Comparison of ENCODE assay signal across 11 cellular contexts in genomic region chr15:98076021-98076816, GRCh38.
DNase-seq lines count a peak whose midpoint lies in the region; ATAC-seq and TF ChIP-seq lines count a peak whose summit lies in the region.
"Had no signal": no experiment of that assay in that cellular context is flagged by ENCODE, and none has a peak within 500 bp of the region (broad histone marks: within the 10 kb centered on the region; RNA-seq: fewer than 3 reads in every experiment).

No MANE protein-coding gene starts in this region.

- H3K4me1 ChIP-seq in DND-41 (ENCODE audit: insufficient read depth, low read length), result peaks cover 46% of the 10 kb centered on the region

- no peaks in the 10 kb centered on the region for H3K9me3 ChIP-seq in DND-41 (ENCODE audit: insufficient read depth, low read length, severe bottlenecking)

- H2AFZ ChIP-seq in DND-41 (ENCODE audit: low read depth, low read length), result peak overlapping the region; percentile 68

- no peak for TF ChIP-seq CTCF in DND-41 (IDR thresholded peaks at IDR 0.05; ENCODE audit: borderline replicate concordance, extremely low read depth, low read length, poor library complexity, severe bottlenecking)

- H3K27me3 ChIP-seq in DND-41 (ENCODE audit: insufficient read depth, low read length, poor library complexity), result no peaks in the 10 kb centered on the region

- peak overlapping the region; percentile 16 for H3K4me2 ChIP-seq in DND-41 (ENCODE audit: insufficient read depth, low read length)
- H3K4me2 ChIP-seq: KMS-11 had no signal

- DNase-seq in DND-41, result no peak
- peak; percentile 38 for DNase-seq in UCSD-AML1 (lab: John Stamatoyannopoulos, UW; ENCODE audit: unreplicated experiment)
- peak; percentile 55 for DNase-seq in left cardiac atrium
- peak; percentile 33 for DNase-seq in renal cortical epithelial cell (ENCODE audit: low read depth)
- DNase-seq in NCI-H1105 treated with DMSO at 0.1 percent for 48 hours (lab: John Stamatoyannopoulos, UW), result no peak
- DNase-seq: stimulated activated CD4-positive, alpha-beta T cell treated with anti-CD3 and anti-CD28 coated beads, Interleukin-2, amount 100 ng/mL, for 48 hours had no signal

- H3K4me3 ChIP-seq in DND-41 (ENCODE audit: low read depth in 1 of 2, low read length in 2 of 2), result no peak overlapping the region

- peak overlapping the region; percentile 33; the same call in 1 of the 2 replicates for H3K9ac ChIP-seq in DND-41 (ENCODE audit: low read depth, low read length)
- H3K9ac ChIP-seq: KMS-11 had no signal

- no peaks in the 10 kb centered on the region for H3K79me2 ChIP-seq in DND-41 (ENCODE audit: insufficient read depth, low read length)

- intact Hi-C loops in left cardiac atrium (cut with DNase I), result no loop called here

- peak overlapping the region; percentile 79 for H3K27ac ChIP-seq in DND-41 (ENCODE audit: low read length)
- H3K27ac ChIP-seq: KMS-11 had no signal

- no peaks in the 10 kb centered on the region for H4K20me1 ChIP-seq in DND-41 (ENCODE audit: insufficient read depth, low read length)

- peak; percentile 47; the same call in 1 of the 3 replicates for ATAC-seq in DND-41 (ENCODE audit: insufficient read depth, low read depth)
- peak; percentile 89 to 97 for ATAC-seq in left cardiac atrium
- no peak for ATAC-seq in GM21526 (IDR thresholded peaks at IDR 0.05; ENCODE audit: low FRiP score, unreplicated experiment)
- ATAC-seq in HG02840 (IDR thresholded peaks at IDR 0.05; ENCODE audit: low FRiP score, unreplicated experiment), result no peak
- ATAC-seq in HG03196 (IDR thresholded peaks at IDR 0.05; ENCODE audit: unreplicated experiment), result no peak
- ATAC-seq: left colon had no signal

- no peaks in the 10 kb centered on the region for H3K36me3 ChIP-seq in DND-41 (ENCODE audit: insufficient read depth, low read length)

Comparison
In these comparisons a context has a peak if more than half of its experiments do, and no peak if none do; other contexts are left out.
1. ATAC-seq: peak in DND-41 (single experiment) and left cardiac atrium (2 of 2); none in GM21526 (single experiment), HG02840 (single experiment) and HG03196 (single experiment).
2. DNase-seq: peak in UCSD-AML1 (single experiment), left cardiac atrium (single experiment) and renal cortical epithelial cell (single experiment); none in DND-41 (single experiment) and NCI-H1105 treated with DMSO at 0.1 percent for 48 hours (single experiment).